Comparison of ENCODE assay signal across 15 cellular contexts in the genomic region with DNA sequence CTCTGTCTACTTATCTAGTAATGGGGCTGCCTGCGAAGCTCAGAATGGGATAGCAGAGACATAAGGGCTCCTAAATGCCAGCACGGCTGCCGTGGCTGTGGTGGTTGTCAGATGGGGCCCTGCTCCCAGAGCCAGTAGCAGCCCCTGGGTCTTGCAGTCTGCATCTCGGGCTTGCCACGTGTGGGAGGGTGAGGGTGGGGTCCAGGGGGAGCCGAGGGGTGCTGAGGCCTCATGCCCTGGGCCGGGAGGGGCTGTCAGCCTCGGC.
A peak's percentile ranks its signal among the peaks of the same experiment; 100 is the strongest.
DNase-seq lines count a peak whose midpoint lies in the region; ATAC-seq and TF ChIP-seq lines count a peak whose summit lies in the region.
"Had no signal": no experiment of that assay in that cellular context is flagged by ENCODE, and none has a peak within 500 bp of the region (broad histone marks: within the 10 kb centered on the region; RNA-seq: fewer than 3 reads in every experiment).

No MANE protein-coding gene starts in this region.

- H3K27me3 ChIP-seq in mammary epithelial cell (ENCODE audit: insufficient read depth, low read length) (no peaks in the 10 kb centered on the region), trophoblast cell (ENCODE audit: insufficient read depth, low read length) (no peaks in the 10 kb centered on the region)
- H3K27me3 ChIP-seq: testis had no signal

- peaks cover 57% of the 10 kb centered on the region for H3K79me1 ChIP-seq in trophoblast cell (ENCODE audit: low read length)

- peak overlapping the region; percentile 81 for H2AFZ ChIP-seq in mammary epithelial cell (ENCODE audit: low read depth, low read length)
- peak overlapping the region; percentile 57 for H2AFZ ChIP-seq in trophoblast cell (ENCODE audit: insufficient read depth, low read length, poor library complexity)

- H3K79me2 ChIP-seq in mammary epithelial cell (ENCODE audit: insufficient read depth, low read length), result no peaks in the 10 kb centered on the region
- peaks cover 10% of the 10 kb centered on the region for H3K79me2 ChIP-seq in trophoblast cell (ENCODE audit: control insufficient read depth, insufficient read depth, low read length, poor library complexity)

- peak overlapping the region; percentile 40 for H3K14ac ChIP-seq in trophoblast cell (ENCODE audit: low read length)

- dilution Hi-C loops in mammary epithelial cell (cut with HindIII; ENCODE audit: low sequenced_read_pairs), result no loop called here

- no peak overlapping the region for H3K9ac ChIP-seq in mammary epithelial cell (ENCODE audit: insufficient read depth, low read length)
- H3K9ac ChIP-seq in trophoblast cell (ENCODE audit: low read length), result no peak overlapping the region

- peak overlapping the region; percentile 88 for H2BK5ac ChIP-seq in trophoblast cell (ENCODE audit: low read depth, low read length, poor library complexity)

- in situ Hi-C loops in mammary epithelial cell (cut with MboI; ENCODE audit: low sequenced_read_pairs in 2 of 2), result no loop called here

- peak overlapping the region; percentile 40 for H2BK120ac ChIP-seq in trophoblast cell (ENCODE audit: insufficient read depth, low read length, poor library complexity)

- H3K23ac ChIP-seq in trophoblast cell (ENCODE audit: low read length), result no peak overlapping the region

- H2BK12ac ChIP-seq in trophoblast cell (ENCODE audit: low read length), result peak overlapping the region; percentile 60

- H3K4me1 ChIP-seq in mammary epithelial cell (ENCODE audit: insufficient read depth, low read length) (peaks cover 39% of the 10 kb centered on the region), trophoblast cell (ENCODE audit: control insufficient read depth in 1 of 2, insufficient read depth in 2 of 2, low read length in 2 of 2) (peaks cover 56 to 57% of the 10 kb centered on the region in 2 experiments)

- intact Hi-C loops in mammary epithelial cell (cut with micrococcal nuclease), result loop anchor here (1.0 to 2.0 kb wide), 2 partner anchors 9 to 31 kb away; no protein-coding TSS in a partner anchor

- peak overlapping the region; percentile 68 for H3K4me2 ChIP-seq in mammary epithelial cell (ENCODE audit: insufficient read depth, low read depth, low read length)
- no peak overlapping the region for H3K4me2 ChIP-seq in trophoblast cell (ENCODE audit: low read length)

- ATAC-seq in GM19455 (IDR thresholded peaks at IDR 0.05; ENCODE audit: unreplicated experiment), result no peak
- ATAC-seq: activated CD4-positive, CD25-positive, alpha-beta regulatory T cell treated with anti-CD3 and anti-CD28 coated beads, Interleukin-2, amount 50 U/mL, for 24 hours; naive thymus-derived CD8-positive, alpha-beta T cell; T-helper 17 cell had no signal

- BruUV-seq in mammary epithelial cell (replicated peaks; lab: Mats Ljungman, UMichigan), result no TSS peak

- H3K36me3 ChIP-seq in mammary epithelial cell (ENCODE audit: insufficient read depth, low read length) (no peaks in the 10 kb centered on the region), trophoblast cell (ENCODE audit: control insufficient read depth in 1 of 2, insufficient read depth in 2 of 2, low read length in 2 of 2) (no peaks in the 10 kb centered on the region)
- H3K36me3 ChIP-seq: left ventricle myocardium inferior had no signal

- peak; percentile 74 for DNase-seq in NB4 (ENCODE audit: low read depth)
- no peak for DNase-seq in mammary epithelial cell
- DNase-seq in trophoblast cell, result peak; percentile 83
- no peak for DNase-seq in NAMALWA (ENCODE audit: low spot score)
- no peak for DNase-seq in activated gamma-delta T cell treated with Interleukin-2 at 50 U/mL for 16 hours
- DNase-seq in OCI-M1 (lab: John Stamatoyannopoulos, UW), result no peak
- DNase-seq: effector CD8-positive, alpha-beta T cell; naive thymus-derived CD8-positive, alpha-beta T cell; NCI-H524 treated with DMSO at 0.1 percent for 48 hours; T-helper 17 cell had no signal

- no peak for TF ChIP-seq POLR2A in NB4 (IDR thresholded peaks at IDR 0.05; ENCODE audit: extremely low read depth, insufficient read length)

- WGBS in mammary epithelial cell (ENCODE audit: low coverage, missing lambda C conversion rate), result 0% methylated on average over 1 of the region's 8 CpGs
- WGBS in trophoblast cell (ENCODE audit: extremely low coverage, insufficient coverage, insufficient read length), result no CpG with 5 or more reads among the region's 8 CpGs

- TF ChIP-seq CTCF in C4-2B (conservative IDR thresholded peaks at IDR 0.05) (no peak), NB4 (IDR thresholded peaks at IDR 0.05; ENCODE audit: low read depth, low read length) (no peak), mammary epithelial cell (conservative IDR thresholded peaks at IDR 0.05 in 1 of 2, IDR thresholded peaks at IDR 0.05 in 1 of 2; ENCODE audit: extremely low read depth in 1 of 2, insufficient read depth in 1 of 2, low read depth in 1 of 2, low read length in 2 of 2) (no peak)

- peak overlapping the region; percentile 59 for H3K4ac ChIP-seq in trophoblast cell (ENCODE audit: low read depth, low read length)

- H4K20me1 ChIP-seq in mammary epithelial cell (ENCODE audit: insufficient read depth, low read length), result no peaks in the 10 kb centered on the region

- CTCF ChIA-PET in mammary epithelial cell (lab: Charles Lee; ENCODE audit: low non-redundant PET), result no interaction called here

- no peak overlapping the region for H4K12ac ChIP-seq in trophoblast cell (ENCODE audit: low read depth, low read length)

- H2AK5ac ChIP-seq in trophoblast cell (ENCODE audit: low read length), result peak overlapping the region; percentile 49

- peak overlapping the region; percentile 73 for H3K18ac ChIP-seq in trophoblast cell (ENCODE audit: low read length)

- H3K27ac ChIP-seq in C4-2B (peak overlapping the region; percentile 93), mammary epithelial cell (ENCODE audit: insufficient read depth, low read depth, low read length) (peak overlapping the region; percentile 31), trophoblast cell (ENCODE audit: low read depth, low read length) (peak overlapping the region; percentile 85)
- H3K27ac ChIP-seq: testis had no signal

- H3K9me3 ChIP-seq in mammary epithelial cell (replicated peaks; ENCODE audit: insufficient read depth, low read length) (no peaks in the 10 kb centered on the region), trophoblast cell (ENCODE audit: insufficient read depth, low read depth, low read length) (peaks cover 5% of the 10 kb centered on the region)
- H3K9me3 ChIP-seq: left ventricle myocardium inferior, testis had no signal

- H3K4me3 ChIP-seq in NB4 (ENCODE audit: low read depth, low read length), result no peak overlapping the region
- no peak overlapping the region for H3K4me3 ChIP-seq in mammary epithelial cell (replicated peaks in 1 of 3; ENCODE audit: insufficient read depth in 1 of 3, low read depth in 2 of 3, low read length in 3 of 3)
- H3K4me3 ChIP-seq in trophoblast cell (ENCODE audit: low read depth, low read length), result no peak overlapping the region
- H3K4me3 ChIP-seq: testis had no signal

- H4K8ac ChIP-seq in trophoblast cell (ENCODE audit: low read depth, low read length), result peak overlapping the region; percentile 73

- H4K91ac ChIP-seq in trophoblast cell (ENCODE audit: low read depth, low read length), result peak overlapping the region; percentile 97

Comparison
In these comparisons a context has a peak if more than half of its experiments do, and no peak if none do; other contexts are left out.
1. H3K27ac ChIP-seq: peak in every context shown above with its lines; median percentile 93 in C4-2B; 85 in trophoblast cell; 31 in mammary epithelial cell.
2. DNase-seq: peak in NB4 (single experiment) and trophoblast cell (2 of 2); none in mammary epithelial cell (single experiment), NAMALWA (single experiment), activated gamma-delta T cell treated with Interleukin-2 at 50 U/mL for 16 hours (single experiment) and OCI-M1 (single experiment).